In the genomic region with DNA sequence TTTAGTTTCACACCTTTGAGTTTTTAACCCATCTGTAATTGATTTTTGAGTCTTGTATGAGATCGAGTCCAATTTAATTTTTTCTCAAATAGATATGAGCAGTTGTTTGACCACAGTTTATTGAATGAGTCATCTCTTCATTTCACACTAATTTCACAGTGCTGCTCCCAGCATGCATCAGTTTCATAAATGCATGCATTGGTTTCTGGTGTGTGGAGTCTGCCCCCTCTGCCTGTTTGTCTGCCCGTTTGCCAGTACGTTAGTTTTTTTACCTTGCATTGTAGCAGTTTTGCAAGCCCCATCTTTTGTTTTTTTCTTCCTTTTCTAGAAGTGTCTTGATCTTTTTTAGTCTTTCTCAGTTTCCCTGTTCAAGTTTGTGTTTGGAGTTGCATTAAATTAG, we compare ENCODE assay signal across 9 cellular contexts. TPM values are rescaled to one million over a fixed set of nuclear protein-coding genes. Genes with fewer than 3 reads are reported as not detected.
DNase-seq lines count a peak whose midpoint lies in the region; ATAC-seq and TF ChIP-seq lines count a peak whose summit lies in the region.
"Had no signal": no experiment of that assay in that cellular context is flagged by ENCODE, and none has a peak within 500 bp of the region (broad histone marks: within the 10 kb centered on the region; RNA-seq: fewer than 3 reads in every experiment).

No MANE protein-coding gene starts in this region.

- peak; percentile 22 for TF ChIP-seq CTCF in cardiac muscle cell (IDR thresholded peaks at IDR 0.05; ENCODE audit: low read depth, low read length)

- intact Hi-C loops in Right ventricle myocardium superior (cut with DNase I): no loop called here

- peaks cover 31% of the 10 kb centered on the region for H3K4me1 Mint-ChIP-seq in stimulated activated naive CD8-positive, alpha-beta T cell treated with anti-CD3 and anti-CD28 coated beads, Interleukin-15, amount 100 ng/mL, for 72 hours

- DNase-seq in cardiac muscle cell (ENCODE audit: low read depth in 1 of 2, low spot score in 1 of 2) (peak in 1 of 2 donors; percentile 77), Right ventricle myocardium superior (no peak), NCI-H146 (lab: John Stamatoyannopoulos, UW) (peak; percentile 72), fibroblast of gingiva (ENCODE audit: low read depth) (peak; percentile 71), NCI-H510A treated with DMSO at 0.1 percent for 48 hours (lab: John Stamatoyannopoulos, UW) (no peak)
- DNase-seq in activated CD4-positive, alpha-beta T cell treated with anti-CD3 and anti-CD28 coated beads for 48 hours: peak; percentile 64
- peak; percentile 57 to 72 for DNase-seq in stimulated activated naive CD8-positive, alpha-beta T cell treated with anti-CD3 and anti-CD28 coated beads, Interleukin-15, amount 100 ng/mL, for 72 hours

- H3K4me3 ChIP-seq in cardiac muscle cell: no peak overlapping the region

- H3K36me3 ChIP-seq in cardiac muscle cell: no peaks in the 10 kb centered on the region

- H3K27ac Mint-ChIP-seq in stimulated activated naive CD8-positive, alpha-beta T cell treated with anti-CD3 and anti-CD28 coated beads, Interleukin-15, amount 100 ng/mL, for 72 hours: peak overlapping the region; percentile 91 to 93

- no peak for ATAC-seq in Right ventricle myocardium superior (ENCODE audit: poor library complexity)
- ATAC-seq in HG02763 (IDR thresholded peaks at IDR 0.05; ENCODE audit: unreplicated experiment): peak; percentile 94
- ATAC-seq in stimulated activated naive CD8-positive, alpha-beta T cell treated with anti-CD3 and anti-CD28 coated beads, Interleukin-15, amount 100 ng/mL, for 72 hours: peak; percentile 99

- H3K27me3 ChIP-seq in cardiac muscle cell: no peaks in the 10 kb centered on the region

- H3K27ac ChIP-seq in cardiac muscle cell: no peak overlapping the region

- H3K9me3 Mint-ChIP-seq in stimulated activated naive CD8-positive, alpha-beta T cell treated with anti-CD3 and anti-CD28 coated beads, Interleukin-15, amount 100 ng/mL, for 72 hours: no peaks in the 10 kb centered on the region
- H3K9me3 Mint-ChIP-seq: nephron had no signal

- H3K9me3 ChIP-seq in cardiac muscle cell (ENCODE audit: low read depth): no peaks in the 10 kb centered on the region

- no peaks in the 10 kb centered on the region for H3K4me1 ChIP-seq in cardiac muscle cell (ENCODE audit: low read depth)

- no peaks in the 10 kb centered on the region for H3K27me3 Mint-ChIP-seq in stimulated activated naive CD8-positive, alpha-beta T cell treated with anti-CD3 and anti-CD28 coated beads, Interleukin-15, amount 100 ng/mL, for 72 hours

- peak overlapping the region; percentile 72 to 85 for H3K4me3 Mint-ChIP-seq in stimulated activated naive CD8-positive, alpha-beta T cell treated with anti-CD3 and anti-CD28 coated beads, Interleukin-15, amount 100 ng/mL, for 72 hours
- H3K4me3 Mint-ChIP-seq: nephron had no signal

RNA-seq across cellular contexts. Expression of a gene that starts 11.9 kb away (rescaled TPM):
- 3.3 and 4.1 TPM in 2 replicates for total RNA-seq in cardiac muscle cell
- 2.5 and 2.7 TPM in 2 replicates for polyA plus RNA-seq in cardiac muscle cell
- total RNA-seq in Right ventricle myocardium superior: 2.6 TPM

RNA-seq across cellular contexts. Expression of a gene that starts 13.0 kb away (rescaled TPM):
- total RNA-seq in cardiac muscle cell: 8.7 and 9.1 TPM in 2 replicates
- polyA plus RNA-seq in cardiac muscle cell: 33.0 and 45.9 TPM in 2 replicates
- 27.2 TPM for total RNA-seq in Right ventricle myocardium superior

Comparison
In these comparisons a context has a peak if more than half of its experiments do, and no peak if none do; other contexts are left out.
1. DNase-seq: peak in NCI-H146 (single experiment), activated CD4-positive, alpha-beta T cell treated with anti-CD3 and anti-CD28 coated beads for 48 hours (single experiment), fibroblast of gingiva (single experiment) and stimulated activated naive CD8-positive, alpha-beta T cell treated with anti-CD3 and anti-CD28 coated beads, Interleukin-15, amount 100 ng/mL, for 72 hours (2 of 2); none in Right ventricle myocardium superior (single experiment) and NCI-H510A treated with DMSO at 0.1 percent for 48 hours (single experiment).